Comparison of ENCODE assay signal across 22 cellular contexts in genomic region chr7:22566592-22566991, GRCh38.
DNase-seq lines count a peak whose midpoint lies in the region; ATAC-seq, FAIRE-seq and TF ChIP-seq lines count a peak whose summit lies in the region.
"Had no signal": no experiment of that assay in that cellular context is flagged by ENCODE, and none has a peak within 500 bp of the region (broad histone marks: within the 10 kb centered on the region; RNA-seq: fewer than 3 reads in every experiment).

No MANE protein-coding gene starts in this region.

- POLR2A ChIA-PET in Caco-2 (lab: Charles Lee) (no interaction called here), IMR-90 (lab: Charles Lee; ENCODE audit: unreplicated experiment) (no interaction called here)

- H3K4me1 Mint-ChIP-seq in Caco-2 (ENCODE audit: low read depth, unreplicated experiment) (peaks cover 49% of the 10 kb centered on the region), astrocyte (ENCODE audit: low read depth, unreplicated experiment) (peaks cover 43% of the 10 kb centered on the region)

- no peak overlapping the region for H4K8ac ChIP-seq in IMR-90 (ENCODE audit: low read depth in 2 of 2, low read length in 2 of 2)

- TF ChIP-seq POLR2A in IMR-90 (IDR thresholded peaks at IDR 0.05; ENCODE audit: low read depth, low read length), result no peak

- no peak overlapping the region for H3K4me3 Mint-ChIP-seq in Caco-2 (ENCODE audit: unreplicated experiment)
- no peak overlapping the region for H3K4me3 Mint-ChIP-seq in astrocyte (ENCODE audit: unreplicated experiment)
- H3K4me3 Mint-ChIP-seq: CD4-positive, CD25-positive, alpha-beta regulatory T cell had no signal

- H4K91ac ChIP-seq in IMR-90 (ENCODE audit: insufficient read depth, low read depth, low read length), result no peak overlapping the region

- no peaks in the 10 kb centered on the region for H3K27me3 ChIP-seq in Caco-2 (replicated peaks; ENCODE audit: control insufficient read depth, insufficient read depth, low read length)
- no peaks in the 10 kb centered on the region for H3K27me3 ChIP-seq in IMR-90 (ENCODE audit: control insufficient read depth, insufficient read depth, low read length)
- no peaks in the 10 kb centered on the region for H3K27me3 ChIP-seq in astrocyte (ENCODE audit: insufficient read depth, low read length)
- no peaks in the 10 kb centered on the region for H3K27me3 ChIP-seq in osteoblast (ENCODE audit: insufficient read depth, low read length)

- H2AFZ ChIP-seq in IMR-90 (replicated peaks; ENCODE audit: low read length, poor library complexity) (no peak overlapping the region), astrocyte (ENCODE audit: low read depth, low read length) (no peak overlapping the region), osteoblast (ENCODE audit: low read length) (no peak overlapping the region)

- no TSS peak for BruUV-seq in Caco-2 (replicated peaks; lab: Mats Ljungman, UMichigan)
- no TSS peak for BruUV-seq in IMR-90 (replicated peaks; lab: Mats Ljungman, UMichigan)

- H3K14ac ChIP-seq in IMR-90 (replicated peaks; ENCODE audit: low read depth, low read length), result no peak overlapping the region

- TF ChIP-seq CTCF in Caco-2 (IDR thresholded peaks at IDR 0.05; ENCODE audit: insufficient read depth in 1 of 2, low read depth in 1 of 2, low read length in 1 of 2, severe bottlenecking in 1 of 2, unreplicated experiment in 1 of 2) (no peak), IMR-90 (conservative IDR thresholded peaks at IDR 0.05; ENCODE audit: low read depth, low read length) (no peak), astrocyte (IDR thresholded peaks at IDR 0.05; ENCODE audit: insufficient read depth, low read depth, low read length) (no peak), osteoblast (IDR thresholded peaks at IDR 0.05; ENCODE audit: extremely low read depth, low read depth, low read length) (no peak)

- H2BK20ac ChIP-seq in IMR-90 (ENCODE audit: low read depth, low read length), result peak overlapping the region; percentile 33; the same call in 1 of the 2 replicates

- H3K9me3 ChIP-seq in Caco-2 (no peaks in the 10 kb centered on the region), IMR-90 (ENCODE audit: control insufficient read depth, insufficient read depth, low read length) (no peaks in the 10 kb centered on the region), astrocyte (ENCODE audit: insufficient read depth, low read depth, low read length) (no peaks in the 10 kb centered on the region), osteoblast (ENCODE audit: low read depth, low read length) (no peaks in the 10 kb centered on the region)
- H3K9me3 ChIP-seq: HAP-1, SK-N-SH had no signal

- H3K36me3 Mint-ChIP-seq in Caco-2 (ENCODE audit: insufficient read depth, unreplicated experiment) (peaks cover 30% of the 10 kb centered on the region), astrocyte (ENCODE audit: low read depth, unreplicated experiment) (peaks cover under 1% of the 10 kb centered on the region)
- H3K36me3 Mint-ChIP-seq: CD4-positive, CD25-positive, alpha-beta regulatory T cell had no signal

- no peak for ATAC-seq in IMR-90 (ENCODE audit: low read depth)
- no peak for ATAC-seq in HG03342 (IDR thresholded peaks at IDR 0.05; ENCODE audit: unreplicated experiment)
- ATAC-seq: K562 had no signal

- no peak for DNase-seq in Caco-2
- no peak for DNase-seq in IMR-90
- no peak for DNase-seq in astrocyte (ENCODE audit: low read depth)
- no peak for DNase-seq in osteoblast (ENCODE audit: insufficient read length, low spot score, missing footprints)
- DNase-seq in NCI-H146 (lab: John Stamatoyannopoulos, UW), result no peak
- DNase-seq in NCI-H446 (lab: John Stamatoyannopoulos, UW), result no peak
- DNase-seq: ACHN; AML-193; CD4-positive, CD25-positive, alpha-beta regulatory T cell; DMS79 treated with DMSO at 0.1 percent for 48 hours; NCI-H1417 treated with DMSO at 0.1 percent for 48 hours; NCI-H2029; NCI-H2171; NCI-H446 treated with DMSO at 0.1 percent for 48 hours; NCI-H774; SHP77; SK-N-SH had no signal

- dilution Hi-C loops in IMR-90 (cut with HindIII; ENCODE audit: low sequenced_read_pairs, unreplicated experiment), result loop anchor here (25.0 kb wide), 1 partner anchor 496 kb away; no protein-coding TSS in a partner anchor

- in situ Hi-C loops in IMR-90 (cut with MboI; ENCODE audit: low sequenced_read_pairs), result no loop called here

- no peak overlapping the region for H3K18ac ChIP-seq in IMR-90 (ENCODE audit: low read depth, low read length)

- H3K4me3 ChIP-seq in Caco-2 (ENCODE audit: low read depth, low read length) (no peak overlapping the region), IMR-90 (ENCODE audit: insufficient read depth, low read depth, low read length) (no peak overlapping the region), astrocyte (ENCODE audit: insufficient read depth, low read depth, low read length) (no peak overlapping the region), osteoblast (ENCODE audit: insufficient read depth, low read length) (no peak overlapping the region)
- H3K4me3 ChIP-seq: HAP-1, K562 had no signal

- H3K79me2 ChIP-seq in astrocyte (ENCODE audit: insufficient read depth, low read length) (peaks cover 23% of the 10 kb centered on the region), osteoblast (ENCODE audit: insufficient read depth, low read length) (peaks cover 16% of the 10 kb centered on the region)

- H3K79me1 ChIP-seq in IMR-90 (ENCODE audit: low read depth in 1 of 2, low read length in 2 of 2), result peaks cover 0 to 20% of the 10 kb centered on the region in 2 experiments; a peak in 2 of 4 replicates

- no peak for FAIRE-seq in astrocyte (lab: Jason Lieb, UNC)
- FAIRE-seq: G401.6, K562, RCC 7860 had no signal

- no peak overlapping the region for H3K56ac ChIP-seq in IMR-90 (ENCODE audit: extremely low read depth, insufficient read depth, low read length)

- TF ChIP-seq RAD21 in IMR-90 (IDR thresholded peaks at IDR 0.05; ENCODE audit: low read length), result no peak

- peak overlapping the region; percentile 16; the same call in 1 of the 2 replicates for H2BK120ac ChIP-seq in IMR-90 (ENCODE audit: low read depth, low read length)

- H3K9me1 ChIP-seq in IMR-90 (ENCODE audit: insufficient read depth, low read length), result peaks cover 10% of the 10 kb centered on the region

- H3K4me2 ChIP-seq in IMR-90 (ENCODE audit: low read depth, low read length), result no peak overlapping the region
- H3K4me2 ChIP-seq in astrocyte (ENCODE audit: low read length), result no peak overlapping the region
- no peak overlapping the region for H3K4me2 ChIP-seq in osteoblast (ENCODE audit: insufficient read depth, low read length)
- H3K4me2 ChIP-seq: SK-N-SH had no signal

- H3K27ac ChIP-seq in IMR-90 (ENCODE audit: insufficient read depth, low read length) (no peak overlapping the region), astrocyte (ENCODE audit: low read depth, low read length) (peak overlapping the region; percentile 99), osteoblast (ENCODE audit: low read depth, low read length) (peak overlapping the region; percentile 96)

- H3K4me1 ChIP-seq in Caco-2, result peaks cover 41% of the 10 kb centered on the region
- H3K4me1 ChIP-seq in IMR-90 (ENCODE audit: control insufficient read depth, insufficient read depth, low read length), result peaks cover 41% of the 10 kb centered on the region
- peaks cover 56% of the 10 kb centered on the region for H3K4me1 ChIP-seq in astrocyte (ENCODE audit: insufficient read depth, low read length)
- H3K4me1 ChIP-seq in osteoblast (ENCODE audit: insufficient read depth, low read length), result peaks cover 67% of the 10 kb centered on the region

- H3K27ac Mint-ChIP-seq in Caco-2 (ENCODE audit: unreplicated experiment) (peak overlapping the region; percentile 82), astrocyte (ENCODE audit: unreplicated experiment) (no peak overlapping the region)
- H3K27ac Mint-ChIP-seq: CD4-positive, CD25-positive, alpha-beta regulatory T cell had no signal

- no peak overlapping the region for H2BK5ac ChIP-seq in IMR-90 (ENCODE audit: low read depth, low read length, poor library complexity, severe bottlenecking)

- H3K9ac ChIP-seq in IMR-90 (ENCODE audit: low read depth, low read length) (no peak overlapping the region), astrocyte (ENCODE audit: low read length) (no peak overlapping the region)
- H3K9ac ChIP-seq: SK-N-SH had no signal

- H3K9me3 Mint-ChIP-seq in Caco-2 (ENCODE audit: unreplicated experiment) (peaks cover 4% of the 10 kb centered on the region), astrocyte (ENCODE audit: unreplicated experiment) (no peaks in the 10 kb centered on the region)

- WGBS in IMR-90 (ENCODE audit: extremely low coverage in 2 of 2, insufficient read length in 1 of 2), 2 experiments, result no CpG with 5 or more reads among the region's 4 CpGs

- H3K23ac ChIP-seq in IMR-90 (ENCODE audit: low read depth, low read length), result no peak overlapping the region

- H2AK9ac ChIP-seq in IMR-90 (replicated peaks; ENCODE audit: low read depth, low read length, poor library complexity), result no peak overlapping the region

- CTCF ChIA-PET in Caco-2 (lab: Charles Lee) (no interaction called here), IMR-90 (lab: Yijun Ruan, JAX) (no interaction called here)

- 0 out of 3 replicates have a peak overlapping the region, but pooled peaks have one; percentile 63 for H2BK15ac ChIP-seq in IMR-90 (ENCODE audit: low read depth, low read length)

- peak overlapping the region; percentile 31; the same call in 1 of the 2 replicates for H2AK5ac ChIP-seq in IMR-90 (ENCODE audit: low read depth, low read length)

- no peak overlapping the region for H4K5ac ChIP-seq in IMR-90 (ENCODE audit: low read depth, low read length)

- H3K4ac ChIP-seq in IMR-90 (ENCODE audit: low read depth, low read length), result no peak overlapping the region

- intact Hi-C loops in Caco-2 (cut with micrococcal nuclease; ENCODE audit: unreplicated experiment) (no loop called here), IMR-90 (cut with micrococcal nuclease) (no loop called here)

- H3K27me3 Mint-ChIP-seq in Caco-2 (ENCODE audit: insufficient read depth, unreplicated experiment) (no peaks in the 10 kb centered on the region), astrocyte (ENCODE audit: low read depth, unreplicated experiment) (no peaks in the 10 kb centered on the region)

- H4K20me1 ChIP-seq in IMR-90 (ENCODE audit: insufficient read depth, low read length), result no peaks in the 10 kb centered on the region
- no peaks in the 10 kb centered on the region for H4K20me1 ChIP-seq in astrocyte (ENCODE audit: insufficient read depth, low read length)
- no peaks in the 10 kb centered on the region for H4K20me1 ChIP-seq in osteoblast (ENCODE audit: insufficient read depth, low read length)

- H3K36me3 ChIP-seq in Caco-2 (ENCODE audit: control insufficient read depth, insufficient read depth, low read length) (no peaks in the 10 kb centered on the region), IMR-90 (ENCODE audit: control insufficient read depth, insufficient read depth, low read length) (no peaks in the 10 kb centered on the region), astrocyte (ENCODE audit: insufficient read depth, low read length) (no peaks in the 10 kb centered on the region), osteoblast (ENCODE audit: insufficient read depth, low read length) (peaks cover 5% of the 10 kb centered on the region)
- H3K36me3 ChIP-seq: HAP-1 had no signal

TF ChIP-seq in IMR-90, 13 proteins besides CTCF, POLR2A, EP300 and RAD21 (continues in another document):
- TF ChIP-seq RCOR1 (IDR thresholded peaks at IDR 0.05; ENCODE audit: insufficient replicate concordance, low read length), result no peak
- no peak for TF ChIP-seq NFE2L2 (IDR thresholded peaks at IDR 0.05; ENCODE audit: low read depth, low read length)
- TF ChIP-seq RFX5 (IDR thresholded peaks at IDR 0.05; ENCODE audit: low read depth, low read length), result no peak
- TF ChIP-seq CHD1 (IDR thresholded peaks at IDR 0.05; ENCODE audit: low read depth, low read length), result no peak
